In genomic region chr5:7871560-7872113, GRCh38 we compare ENCODE assay signal across 10 cellular contexts. TPM values are rescaled to one million over a fixed set of nuclear protein-coding genes. Genes with fewer than 3 reads are reported as not detected.
DNase-seq lines count a peak whose midpoint lies in the region; ATAC-seq and TF ChIP-seq lines count a peak whose summit lies in the region.
"Had no signal": no experiment of that assay in that cellular context is flagged by ENCODE, and none has a peak within 500 bp of the region (broad histone marks: within the 10 kb centered on the region; RNA-seq: fewer than 3 reads in every experiment).

No MANE protein-coding gene starts in this region.

- H3K27ac ChIP-seq in SU-DHL-6 (ENCODE audit: low read depth, low read length) = no peak overlapping the region
- no peak overlapping the region for H3K27ac ChIP-seq in esophagus muscularis mucosa (replicated peaks in 1 of 4)
- no peak overlapping the region for H3K27ac ChIP-seq in mesendoderm (ENCODE audit: low read depth, low read length)
- no peak overlapping the region for H3K27ac ChIP-seq in GM23248

- peaks cover 9% of the 10 kb centered on the region for H3K36me3 Mint-ChIP-seq in natural killer cell

- H2AK5ac ChIP-seq in mesendoderm (ENCODE audit: low read length) = no peak overlapping the region

- TF ChIP-seq EP300 in esophagus muscularis mucosa (IDR thresholded peaks at IDR 0.05) = no peak

- H2BK5ac ChIP-seq in mesendoderm (ENCODE audit: low read length) = no peak overlapping the region

- peaks cover 19 to 50% (median 32%) of the 10 kb centered on the region in 4 donors for H3K4me1 ChIP-seq in esophagus muscularis mucosa
- no peaks in the 10 kb centered on the region for H3K4me1 ChIP-seq in mesendoderm (ENCODE audit: control insufficient read depth, low read depth, low read length)
- H3K4me1 ChIP-seq in GM23248 (ENCODE audit: insufficient read depth) = peaks cover 24% of the 10 kb centered on the region

- H3K9ac ChIP-seq in SU-DHL-6 (ENCODE audit: low read length) = 0 out of 2 replicates have a peak overlapping the region, but pooled peaks have one; percentile 80
- H3K9ac ChIP-seq in mesendoderm (ENCODE audit: low read length) = no peak overlapping the region
- no peak overlapping the region for H3K9ac ChIP-seq in GM23248

- no peaks in the 10 kb centered on the region for H3K27me3 ChIP-seq in SU-DHL-6 (ENCODE audit: low read length)
- H3K27me3 ChIP-seq in esophagus muscularis mucosa = no peaks in the 10 kb centered on the region
- H3K27me3 ChIP-seq in mesendoderm (ENCODE audit: insufficient read depth, low read length, poor library complexity) = no peaks in the 10 kb centered on the region
- H3K27me3 ChIP-seq in GM23248 (replicated peaks; ENCODE audit: insufficient read depth) = no peaks in the 10 kb centered on the region
- H3K27me3 ChIP-seq: dorsolateral prefrontal cortex had no signal

- H4K20me1 ChIP-seq in SU-DHL-6 (ENCODE audit: low read depth, low read length) = peaks cover 10% of the 10 kb centered on the region; the same call in 1 of the 2 replicates
- 0 out of 2 replicates have a peak, but pooled peaks cover 4% of the 10 kb centered on the region for H4K20me1 ChIP-seq in GM23248 (ENCODE audit: insufficient read depth)

- H3K9me3 ChIP-seq in SU-DHL-6 (ENCODE audit: insufficient read depth, low read length) (no peaks in the 10 kb centered on the region), esophagus muscularis mucosa (no peaks in the 10 kb centered on the region), GM23248 (ENCODE audit: low read depth) (no peaks in the 10 kb centered on the region)

- H3K56ac ChIP-seq in mesendoderm (ENCODE audit: low read length) = no peak overlapping the region

- DNase-seq in natural killer cell = no peak
- no peak for DNase-seq in esophagus muscularis mucosa (ENCODE audit: extremely low spot score)
- DNase-seq in mesendoderm = no peak
- DNase-seq in GM23248 = no peak
- DNase-seq in SKM-1 (lab: John Stamatoyannopoulos, UW; ENCODE audit: unreplicated experiment) = no peak
- DNase-seq: dorsolateral prefrontal cortex, occipital lobe had no signal

- H3F3A ChIP-seq in SU-DHL-6 (ENCODE audit: insufficient read depth) = no peaks in the 10 kb centered on the region
- H3F3A ChIP-seq in GM23248 (ENCODE audit: insufficient read depth) = peaks cover 11% of the 10 kb centered on the region

- peaks cover 70 to 74% of the 10 kb centered on the region in 2 donors for H3K4me1 Mint-ChIP-seq in natural killer cell

- in situ Hi-C loops in GM23248 (cut with MboI) = no loop called here

- no peak overlapping the region for H2BK15ac ChIP-seq in mesendoderm (replicated peaks; ENCODE audit: low read depth)

- H3K9me3 Mint-ChIP-seq in natural killer cell = no peaks in the 10 kb centered on the region

- H3K36me3 ChIP-seq in SU-DHL-6 (ENCODE audit: low read length) (peaks cover 27% of the 10 kb centered on the region), esophagus muscularis mucosa (peaks cover 13 to 44% (median 26%) of the 10 kb centered on the region in 4 donors), mesendoderm (ENCODE audit: control insufficient read depth, insufficient read depth, low read length) (peaks cover 4% of the 10 kb centered on the region), GM23248 (ENCODE audit: low read depth) (peaks cover 8% of the 10 kb centered on the region)

- ATAC-seq in GM18867 (IDR thresholded peaks at IDR 0.05; ENCODE audit: unreplicated experiment) = peak; percentile 23
- peak; percentile 32 for ATAC-seq in HG02678 (IDR thresholded peaks at IDR 0.05; ENCODE audit: unreplicated experiment)
- ATAC-seq in natural killer cell = no peak

- H3K4me3 ChIP-seq in SU-DHL-6 (ENCODE audit: insufficient read depth, low read length, poor library complexity, severe bottlenecking) (no peak overlapping the region), esophagus muscularis mucosa (no peak overlapping the region), mesendoderm (ENCODE audit: low read length) (no peak overlapping the region), GM23248 (no peak overlapping the region)

- no peak overlapping the region for H3K18ac ChIP-seq in mesendoderm (ENCODE audit: low read length)

- H3K9me2 ChIP-seq in SU-DHL-6 (replicated peaks; ENCODE audit: insufficient read depth, low read length) = no peaks in the 10 kb centered on the region
- no peaks in the 10 kb centered on the region for H3K9me2 ChIP-seq in GM23248 (ENCODE audit: insufficient read depth)

- intact Hi-C loops in natural killer cell (cut with micrococcal nuclease) (no loop called here), esophagus muscularis mucosa (cut with DNase I) (no loop called here)

- peaks cover 19% of the 10 kb centered on the region for H3K79me1 ChIP-seq in mesendoderm (ENCODE audit: low read length)

- TF ChIP-seq POLR2A in esophagus muscularis mucosa (IDR thresholded peaks at IDR 0.05; ENCODE audit: low read depth) = no peak

- H2AFZ ChIP-seq in SU-DHL-6 (ENCODE audit: low read depth, low read length, severe bottlenecking) (no peak overlapping the region), GM23248 (no peak overlapping the region)

- H3K4me3 Mint-ChIP-seq in natural killer cell = no peak overlapping the region

- H3K4me2 ChIP-seq in SU-DHL-6 (ENCODE audit: low read depth, low read length, poor library complexity, severe bottlenecking) (peak overlapping the region; percentile 87), mesendoderm (ENCODE audit: low read length) (no peak overlapping the region), GM23248 (ENCODE audit: unreplicated experiment) (no peak overlapping the region)

- no peaks in the 10 kb centered on the region for H3K27me3 Mint-ChIP-seq in natural killer cell (ENCODE audit: low read depth in 2 of 2)

- 84% methylated on average over 4 of the region's 4 CpGs for WGBS in esophagus muscularis mucosa
- no CpG with 5 or more reads among the region's 4 CpGs for WGBS in mesendoderm (ENCODE audit: extremely low coverage, insufficient coverage, low lambda C conversion rate)
- 77 to 79% methylated on average over 4 of the region's 4 CpGs for whole genome bisulfite sequencing in GM23248 (ENCODE audit: low coverage in 1 of 2, low lambda C conversion rate in 2 of 2, missing lambda C conversion rate in 2 of 2), 2 experiments

- H3K79me2 ChIP-seq in SU-DHL-6 (ENCODE audit: insufficient read depth, low read length) (peaks cover 96% of the 10 kb centered on the region), mesendoderm (ENCODE audit: control insufficient read depth, insufficient read depth, low read length) (peaks cover 42% of the 10 kb centered on the region), GM23248 (ENCODE audit: insufficient read depth) (peaks cover 97% of the 10 kb centered on the region)

- TF ChIP-seq CTCF in SU-DHL-6 (IDR thresholded peaks at IDR 0.05; ENCODE audit: insufficient read depth, low read length, poor library complexity, severe bottlenecking) = no peak
- TF ChIP-seq CTCF in natural killer cell (IDR thresholded peaks at IDR 0.05) = no peak
- no peak for TF ChIP-seq CTCF in esophagus muscularis mucosa (IDR thresholded peaks at IDR 0.05)

- no peak overlapping the region for H3K4ac ChIP-seq in mesendoderm (ENCODE audit: low read depth, low read length)

- H2BK120ac ChIP-seq in mesendoderm (ENCODE audit: low read depth, low read length) = no peak overlapping the region

- H4K5ac ChIP-seq in mesendoderm (ENCODE audit: low read length) = no peak overlapping the region

- H3K27ac Mint-ChIP-seq in natural killer cell = peak overlapping the region; percentile 83 to 87

- no peak overlapping the region for H4K8ac ChIP-seq in mesendoderm (ENCODE audit: low read depth, low read length)

- no peak overlapping the region for H3K23ac ChIP-seq in mesendoderm (ENCODE audit: low read length)

RNA-seq across cellular contexts. Expression of gene MTRR, which starts 2.7 kb away (rescaled TPM):
- total RNA-seq in natural killer cell (10 to 100 TPM; 55.7 to 78.4 (median 69.9) TPM), esophagus muscularis mucosa (10 to 100 TPM; 22.0 to 34.5 (median 33.8) TPM)
- polyA plus RNA-seq in mesendoderm (2013, experiment 1 of 2) = 52.5 TPM
- polyA plus RNA-seq in mesendoderm (2013, experiment 2 of 2) = 48.4 TPM
- total RNA-seq in GM23248 (2014; rRNA removed; shearing (Covaris generic)) = 29.3 and 44.0 TPM in 2 replicates
- 27.4 and 27.6 TPM in 2 replicates for polyA plus RNA-seq in GM23248 (2016; fragmentation: Nextera tagmentation; extraction: Ambion mirVana)

RNA-seq across cellular contexts. Expression of gene FASTKD3, which starts 2.8 kb away (rescaled TPM):
- total RNA-seq in natural killer cell (10 to 100 TPM in 1 of 3 donors, 1 to 10 TPM in 2; 8.0 to 10.6 (median 8.6) TPM), esophagus muscularis mucosa (10 to 100 TPM in 1 of 4 donors, 1 to 10 TPM in 3; 7.4 to 13.3 (median 8.2) TPM)
- polyA plus RNA-seq in mesendoderm (2013, experiment 1 of 2) = 6.2 TPM
- polyA plus RNA-seq in mesendoderm (2013, experiment 2 of 2) = 6.5 TPM
- total RNA-seq in GM23248 (2014; rRNA removed; shearing (Covaris generic)) = 9.3 and 23.9 TPM in 2 replicates
- polyA plus RNA-seq in GM23248 (2016; fragmentation: Nextera tagmentation; extraction: Ambion mirVana) = 9.1 and 10.6 TPM in 2 replicates

RNA-seq across cellular contexts. Expression of gene CFAP90, which starts 20.7 kb away (rescaled TPM):
- total RNA-seq in natural killer cell = not detected
- under 1 TPM in 1 of 4 donors, not detected in 3; 0.17 TPM for total RNA-seq in esophagus muscularis mucosa
- 0.55 TPM for polyA plus RNA-seq in mesendoderm (2013, experiment 1 of 2)
- 0.70 TPM for polyA plus RNA-seq in mesendoderm (2013, experiment 2 of 2)
- total RNA-seq in GM23248 (2014; rRNA removed; shearing (Covaris generic)) = 0.32 TPM in 1 of 2 replicates, not detected in the other
- 0.10 and 0.19 TPM in 2 replicates for polyA plus RNA-seq in GM23248 (2016; fragmentation: Nextera tagmentation; extraction: Ambion mirVana)

Comparison
In these comparisons a context has a peak if more than half of its experiments do, and no peak if none do; other contexts are left out.
1. ATAC-seq: peak in GM18867 (single experiment) and HG02678 (single experiment); none in natural killer cell (0 of 3).